Comparison of ENCODE assay signal across 22 cellular contexts in the genomic region with DNA sequence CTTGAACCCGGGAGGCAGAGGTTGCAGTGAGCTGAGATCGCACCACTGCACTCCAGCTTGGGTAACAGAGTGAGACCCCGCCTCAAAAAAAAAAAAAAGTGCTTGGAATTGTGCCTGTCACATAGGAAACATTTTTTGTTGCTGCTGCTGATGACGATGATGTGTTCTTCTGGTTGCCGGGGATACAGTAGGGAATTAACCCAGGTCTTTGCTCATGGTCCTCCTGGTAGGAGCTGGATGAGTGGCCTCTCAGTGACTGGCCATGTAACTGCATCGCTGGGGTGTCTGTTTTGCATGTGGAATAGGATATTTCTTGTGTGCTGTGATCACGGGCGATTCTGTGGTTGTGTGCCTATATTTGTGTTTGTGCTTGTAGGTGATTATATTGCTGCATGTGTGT. TPM values are rescaled to one million over a fixed set of nuclear protein-coding genes. Genes with fewer than 3 reads are reported as not detected.
"Had no signal": no experiment of that assay in that cellular context is flagged by ENCODE, and none has a peak within 500 bp of the region (broad histone marks: within the 10 kb centered on the region; RNA-seq: fewer than 3 reads in every experiment).

No MANE protein-coding gene starts in this region.

- DNase-seq: activated CD4-positive, alpha-beta T cell treated with anti-CD3 and anti-CD28 coated beads, Interleukin-2, amount 50 U/mL, for 4 hours; activated naive CD8-positive, alpha-beta T cell treated with anti-CD3 and anti-CD28 coated beads for 36 hours; activated T-cell treated with anti-CD3 and anti-CD28 coated beads, Interleukin-2, amount 50 U/mL, for 72 hours; amniotic stem cell; brain microvascular endothelial cell; gastrocnemius medialis; heart right ventricle; immature natural killer cell; kidney glomerular epithelial cell; naive thymus-derived CD8-positive, alpha-beta T cell; nucleus accumbens; posterior cingulate gyrus; retina; spleen; stimulated activated naive B cell treated with anti-CD40 and anti-IgM and Interleukin-4, amounts not matched to agents 10 μg/mL and 1 μg/mL and 100 μg/mL, for 72 hours; T-helper 2 cell; tibial artery; uterus had no signal

- H3K4me3 Mint-ChIP-seq: activated naive CD8-positive, alpha-beta T cell treated with anti-CD3 and anti-CD28 coated beads for 36 hours; stimulated activated naive B cell treated with anti-CD40 and anti-IgM and Interleukin-4, amounts not matched to agents 10 μg/mL and 1 μg/mL and 100 μg/mL, for 72 hours had no signal

- H3K4me3 ChIP-seq: coronary artery, gastrocnemius medialis, heart right ventricle, spleen, tibial artery, uterus had no signal

- H3K27ac ChIP-seq: brain microvascular endothelial cell, coronary artery, gastrocnemius medialis, heart right ventricle, spleen, tibial artery, uterus had no signal

- FAIRE-seq: endometrium had no signal

- H3K9me3 ChIP-seq: gastrocnemius medialis, heart right ventricle, spleen, tibial artery, uterus had no signal

- H3K36me3 ChIP-seq: brain microvascular endothelial cell, gastrocnemius medialis, heart right ventricle, spleen, tibial artery, uterus had no signal

- H3K36me3 Mint-ChIP-seq: naive thymus-derived CD8-positive, alpha-beta T cell had no signal

- H3K9me3 Mint-ChIP-seq: activated naive CD8-positive, alpha-beta T cell treated with anti-CD3 and anti-CD28 coated beads for 36 hours; activated T-cell treated with anti-CD3 and anti-CD28 coated beads, Interleukin-2, amount 50 U/mL, for 72 hours; immature natural killer cell; naive thymus-derived CD8-positive, alpha-beta T cell; stimulated activated naive B cell treated with anti-CD40 and anti-IgM and Interleukin-4, amounts not matched to agents 10 μg/mL and 1 μg/mL and 100 μg/mL, for 72 hours had no signal

- ATAC-seq: activated T-cell treated with anti-CD3 and anti-CD28 coated beads, Interleukin-2, amount 50 U/mL, for 72 hours; gastrocnemius medialis; heart right ventricle; naive thymus-derived CD8-positive, alpha-beta T cell; stimulated activated naive B cell treated with anti-CD40 and anti-IgM and Interleukin-4, amounts not matched to agents 10 μg/mL and 1 μg/mL and 100 μg/mL, for 72 hours had no signal

- H3K27ac Mint-ChIP-seq: activated naive CD8-positive, alpha-beta T cell treated with anti-CD3 and anti-CD28 coated beads for 36 hours; activated T-cell treated with anti-CD3 and anti-CD28 coated beads, Interleukin-2, amount 50 U/mL, for 72 hours had no signal

RNA-seq across cellular contexts. Expression of a gene that starts 4.7 kb away (rescaled TPM):
- total RNA-seq: activated CD8-positive, alpha-beta memory T cell treated with anti-CD3 and anti-CD28 coated beads for 36 hours; activated naive CD8-positive, alpha-beta T cell treated with anti-CD3 and anti-CD28 coated beads for 36 hours; gastrocnemius medialis; naive thymus-derived CD8-positive, alpha-beta T cell had no signal

RNA-seq across cellular contexts. Expression of a gene that starts 48.0 kb away (rescaled TPM):
- total RNA-seq: activated CD8-positive, alpha-beta memory T cell treated with anti-CD3 and anti-CD28 coated beads for 36 hours; activated naive CD8-positive, alpha-beta T cell treated with anti-CD3 and anti-CD28 coated beads for 36 hours; activated T-cell treated with anti-CD3 and anti-CD28 coated beads, Interleukin-2, amount 50 U/mL, for 72 hours; gastrocnemius medialis; heart right ventricle; mesenteric fat pad; naive thymus-derived CD8-positive, alpha-beta T cell; spleen; uterus had no signal
- polyA plus RNA-seq: immature natural killer cell; naive thymus-derived CD8-positive, alpha-beta T cell had no signal
